ENCODE assay signal across 10 cellular contexts in the genomic region with DNA sequence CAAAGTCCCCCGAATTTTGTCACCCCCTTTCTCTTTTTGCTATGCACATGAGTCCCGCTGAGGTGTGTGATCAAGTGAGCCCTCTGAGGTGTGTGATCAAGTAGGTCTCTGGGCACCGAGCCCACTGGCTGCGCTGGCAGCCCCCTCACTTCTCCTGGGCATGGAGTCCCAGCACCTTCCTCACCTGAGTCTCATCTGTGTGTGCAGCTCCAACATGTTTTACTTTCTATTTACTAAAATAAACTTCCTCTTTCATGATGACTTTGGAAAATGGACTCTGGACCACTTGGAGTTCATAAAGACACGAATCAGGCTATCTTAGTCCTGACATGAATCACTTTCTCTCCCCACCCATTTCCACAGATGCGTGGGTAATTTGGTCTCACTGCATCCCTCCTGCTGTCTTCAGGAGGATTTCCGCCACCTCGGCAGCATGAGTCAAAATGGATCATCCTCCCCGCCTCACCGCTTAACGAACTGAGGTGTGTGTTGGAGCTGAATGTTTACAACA. TPM values are rescaled to one million over a fixed set of nuclear protein-coding genes. Genes with fewer than 3 reads are reported as not detected.
DNase-seq lines count a peak whose midpoint lies in the region; ATAC-seq and TF ChIP-seq lines count a peak whose summit lies in the region.
"Had no signal": no experiment of that assay in that cellular context is flagged by ENCODE, and none has a peak within 500 bp of the region (broad histone marks: within the 10 kb centered on the region; RNA-seq: fewer than 3 reads in every experiment).

No MANE protein-coding gene starts in this region.

- no peak overlapping the region for H3K27ac ChIP-seq in esophagus squamous epithelium

- 72% methylated on average over 7 to 11 of the region's 11 CpGs for WGBS in esophagus squamous epithelium, 2 donors

- H3K27me3 Mint-ChIP-seq in type B pancreatic cell, result no peaks in the 10 kb centered on the region

- peak overlapping the region; percentile 70 for H3K27ac Mint-ChIP-seq in type B pancreatic cell

- DNase-seq in stimulated activated CD4-positive, alpha-beta T cell treated with anti-CD3 and anti-CD28 coated beads, Interleukin-12 subunit alpha, Interleukin-12 subunit beta, amount 100 ng/mL, for 48 hours (ENCODE audit: low read depth in 2 of 3, low spot score in 1 of 3), result peak; percentile 34 to 46 (median 44)
- no peak for DNase-seq in stimulated activated CD4-positive, alpha-beta T cell treated with anti-CD3 and anti-CD28 coated beads, Interleukin-12 subunit alpha, Interleukin-12 subunit beta, amount 100 ng/mL, for 4 hours
- peak; percentile 60 for DNase-seq in activated CD8-positive, alpha-beta memory T cell treated with anti-CD3 and anti-CD28 coated beads, Interleukin-2, amount 50 U/mL, for 48 hours
- DNase-seq in type B pancreatic cell (ENCODE audit: extremely low spot score, unreplicated experiment), result no peak
- DNase-seq in C1 segment of cervical spinal cord (lab: John Stamatoyannopoulos, UW), result no peak
- no peak for DNase-seq in esophagus squamous epithelium (lab: John Stamatoyannopoulos, UW)
- DNase-seq: aorta, NCI-H1048 had no signal

- no peak overlapping the region for H3K4me3 Mint-ChIP-seq in type B pancreatic cell

- no peak for TF ChIP-seq POLR2A in esophagus squamous epithelium (IDR thresholded peaks at IDR 0.05)

- H3K9me3 ChIP-seq in esophagus squamous epithelium, result no peaks in the 10 kb centered on the region

- H3K4me1 Mint-ChIP-seq in type B pancreatic cell (ENCODE audit: unreplicated experiment), result peaks cover 10% of the 10 kb centered on the region

- TF ChIP-seq CTCF in type B pancreatic cell (conservative IDR thresholded peaks at IDR 0.05) (no peak), esophagus squamous epithelium (IDR thresholded peaks at IDR 0.05) (no peak)

- no peaks in the 10 kb centered on the region for H3K27me3 ChIP-seq in esophagus squamous epithelium

- H3K4me3 ChIP-seq in esophagus squamous epithelium, result peak overlapping the region in 1 of 4 donors; percentile 1

- peaks cover 0 to 21% (median 6%) of the 10 kb centered on the region in 3 donors for H3K4me1 ChIP-seq in esophagus squamous epithelium

- H3K9me3 Mint-ChIP-seq in type B pancreatic cell, result peaks cover 6% of the 10 kb centered on the region

- intact Hi-C loops in esophagus squamous epithelium (cut with DNase I), result no loop called here

- H3K36me3 ChIP-seq in esophagus squamous epithelium, result no peaks in the 10 kb centered on the region

- no peaks in the 10 kb centered on the region for H3K36me3 Mint-ChIP-seq in type B pancreatic cell

- ATAC-seq in HG03378 (IDR thresholded peaks at IDR 0.05; ENCODE audit: unreplicated experiment) (peak; percentile 56), GM21390 (IDR thresholded peaks at IDR 0.05; ENCODE audit: unreplicated experiment) (no peak)

RNA-seq across cellular contexts. Expression of a gene that starts 39.8 kb away (rescaled TPM):
- total RNA-seq in type B pancreatic cell (ENCODE audit: low replicate concordance), result 15.5 and 35.5 TPM in 2 replicates
- total RNA-seq in esophagus squamous epithelium, result 10 to 100 TPM; 18.3 to 75.8 (median 35.4) TPM

Comparison
In these comparisons a context has a peak if more than half of its experiments do, and no peak if none do; other contexts are left out.
1. DNase-seq: peak in stimulated activated CD4-positive, alpha-beta T cell treated with anti-CD3 and anti-CD28 coated beads, Interleukin-12 subunit alpha, Interleukin-12 subunit beta, amount 100 ng/mL, for 48 hours (3 of 3) and activated CD8-positive, alpha-beta memory T cell treated with anti-CD3 and anti-CD28 coated beads, Interleukin-2, amount 50 U/mL, for 48 hours (single experiment); none in stimulated activated CD4-positive, alpha-beta T cell treated with anti-CD3 and anti-CD28 coated beads, Interleukin-12 subunit alpha, Interleukin-12 subunit beta, amount 100 ng/mL, for 4 hours (single experiment), type B pancreatic cell (single experiment), C1 segment of cervical spinal cord (0 of 14) and esophagus squamous epithelium (single experiment).